In genomic region chr10:110395350-110396283, GRCh38 we compare ENCODE assay signal across 8 cellular contexts.
DNase-seq lines count a peak whose midpoint lies in the region; ATAC-seq and TF ChIP-seq lines count a peak whose summit lies in the region.

No MANE protein-coding gene starts in this region.

- peak; percentile 94 for ATAC-seq in HG02798 (IDR thresholded peaks at IDR 0.05; ENCODE audit: poor library complexity, unreplicated experiment)

- H3K27me3 ChIP-seq in SJSA1 (replicated peaks) (no peaks in the 10 kb centered on the region), tibial artery (peaks cover 0 to 23% of the 10 kb centered on the region in 2 donors)

- peak; percentile 25 for DNase-seq in activated T-cell treated with anti-CD3 and anti-CD28 coated beads for 24 hours (ENCODE audit: low read depth)
- DNase-seq in activated T-cell treated with anti-CD3 and anti-CD28 coated beads, Interleukin-2, amount 50 U/mL, for 1 hour: no peak
- DNase-seq in SJSA1 (ENCODE audit: low read depth in 1 of 2, low spot score in 2 of 2): peak; percentile 68 to 83
- DNase-seq in fibroblast of peridontal ligament (ENCODE audit: extremely low read depth): peak; percentile 90
- DNase-seq in stimulated activated CD4-positive, alpha-beta T cell treated with anti-CD3 and anti-CD28 coated beads, Interleukin-4, amount 100 ng/mL, for 4 hours: peak; percentile 14 to 22
- no peak for DNase-seq in superior temporal gyrus (ENCODE audit: extremely low spot score)
- no peak for DNase-seq in tibial artery

- H3K4me3 ChIP-seq in SJSA1 (no peak overlapping the region), tibial artery (no peak overlapping the region)

- H3K27ac ChIP-seq in SJSA1: peak overlapping the region; percentile 36
- H3K27ac ChIP-seq in tibial artery: no peak overlapping the region

- H3K36me3 ChIP-seq in SJSA1: no peaks in the 10 kb centered on the region
- H3K36me3 ChIP-seq in tibial artery: no peaks in the 10 kb centered on the region

- TF ChIP-seq CTCF in tibial artery (IDR thresholded peaks at IDR 0.05): no peak

- intact Hi-C loops in tibial artery (cut with DNase I; ENCODE audit: low total_unique reads): no loop called here

- H3K9me3 ChIP-seq in SJSA1 (replicated peaks) (no peaks in the 10 kb centered on the region), tibial artery (no peaks in the 10 kb centered on the region)

- H3K4me1 ChIP-seq in SJSA1 (replicated peaks) (peaks cover 41% of the 10 kb centered on the region), tibial artery (peaks cover 0 to 18% (median 6%) of the 10 kb centered on the region in 4 donors)

Comparison
In these comparisons a context has a peak if more than half of its experiments do, and no peak if none do; other contexts are left out.
1. DNase-seq: peak in activated T-cell treated with anti-CD3 and anti-CD28 coated beads for 24 hours (single experiment), SJSA1 (2 of 2), fibroblast of peridontal ligament (single experiment) and stimulated activated CD4-positive, alpha-beta T cell treated with anti-CD3 and anti-CD28 coated beads, Interleukin-4, amount 100 ng/mL, for 4 hours (2 of 2); none in activated T-cell treated with anti-CD3 and anti-CD28 coated beads, Interleukin-2, amount 50 U/mL, for 1 hour (single experiment), superior temporal gyrus (single experiment) and tibial artery (0 of 2).